ENCODE assay signal across 8 cellular contexts in the genomic region with DNA sequence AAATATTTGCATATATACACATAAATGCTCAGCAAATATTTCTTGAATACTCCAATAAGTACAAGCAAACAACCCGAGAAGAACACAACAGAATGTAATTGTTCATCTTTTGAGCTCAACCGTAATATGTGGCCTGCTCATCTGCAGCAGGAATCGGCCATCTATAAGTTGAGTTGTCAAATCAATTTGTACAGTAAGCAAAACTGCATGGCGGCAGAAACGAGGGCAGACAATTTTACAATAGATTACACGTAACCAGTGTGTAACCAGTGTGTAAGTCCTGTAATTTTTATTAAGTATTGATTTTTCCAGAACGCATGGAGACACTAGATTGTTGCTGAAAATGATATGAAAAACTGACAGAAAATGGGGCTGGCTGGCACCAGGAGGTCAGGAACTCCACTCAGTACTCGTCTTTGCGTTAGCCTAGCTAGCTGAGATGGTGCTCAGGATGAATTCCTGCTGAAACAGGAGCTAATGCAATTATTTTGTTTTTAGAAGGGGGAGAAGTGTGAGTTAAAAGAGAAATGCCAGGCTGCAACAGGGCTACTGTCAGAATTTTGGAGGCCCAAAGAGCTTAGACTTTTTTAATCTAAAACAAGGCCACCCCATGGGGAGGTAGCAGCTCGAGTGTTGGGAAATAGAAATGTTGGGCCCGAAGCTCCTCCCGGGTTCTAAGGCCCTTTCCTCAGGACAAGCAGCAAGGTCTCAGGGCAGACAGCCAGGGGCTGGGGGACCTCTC. TPM values are rescaled to one million over a fixed set of nuclear protein-coding genes. Genes with fewer than 3 reads are reported as not detected.
DNase-seq lines count a peak whose midpoint lies in the region; ATAC-seq, FAIRE-seq and TF ChIP-seq lines count a peak whose summit lies in the region.

No MANE protein-coding gene starts in this region.

- peaks cover 19 to 32% of the 10 kb centered on the region in 2 donors for H3K4me1 ChIP-seq in kidney (ENCODE audit: control insufficient read depth in 1 of 2, insufficient read depth in 1 of 2, low read depth in 1 of 2, low read length in 2 of 2)

- no peak overlapping the region for H3K27ac Mint-ChIP-seq in activated T-helper 2 cell treated with anti-CD3 and anti-CD28 coated beads, Interferon-gamma antibody, Interleukin-2, Interleukin-4, amounts not matched to agents 10 μg/mL and 5 μg/mL and 100 μg/mL, durations not matched to agents 14 hours and 24 hours and 36 hours

- no peaks in the 10 kb centered on the region for H3K27me3 Mint-ChIP-seq in activated T-helper 2 cell treated with anti-CD3 and anti-CD28 coated beads, Interferon-gamma antibody, Interleukin-2, Interleukin-4, amounts not matched to agents 10 μg/mL and 5 μg/mL and 100 μg/mL, durations not matched to agents 14 hours and 24 hours and 36 hours (ENCODE audit: low read depth)

- peaks cover 31% of the 10 kb centered on the region for H3K36me3 Mint-ChIP-seq in activated T-helper 2 cell treated with anti-CD3 and anti-CD28 coated beads, Interferon-gamma antibody, Interleukin-2, Interleukin-4, amounts not matched to agents 10 μg/mL and 5 μg/mL and 100 μg/mL, durations not matched to agents 14 hours and 24 hours and 36 hours (ENCODE audit: low read depth)

- H3K4me1 Mint-ChIP-seq in activated T-helper 2 cell treated with anti-CD3 and anti-CD28 coated beads, Interferon-gamma antibody, Interleukin-2, Interleukin-4, amounts not matched to agents 10 μg/mL and 5 μg/mL and 100 μg/mL, durations not matched to agents 14 hours and 24 hours and 36 hours (ENCODE audit: low read depth): peaks cover 20% of the 10 kb centered on the region

- no peaks in the 10 kb centered on the region for H3K9me3 ChIP-seq in kidney (ENCODE audit: control insufficient read depth in 1 of 2, low read length in 2 of 2)

- ATAC-seq in HG02763 (IDR thresholded peaks at IDR 0.05; ENCODE audit: unreplicated experiment): peak; percentile 6
- ATAC-seq in HG03280 (IDR thresholded peaks at IDR 0.05; ENCODE audit: unreplicated experiment): no peak

- TF ChIP-seq CTCF in WI38 (IDR thresholded peaks at IDR 0.05; ENCODE audit: low read depth, low read length) (no peak), kidney (IDR thresholded peaks at IDR 0.05; ENCODE audit: borderline replicate concordance, extremely low read depth, insufficient read depth) (no peak)

- H3K9me3 Mint-ChIP-seq in activated T-helper 2 cell treated with anti-CD3 and anti-CD28 coated beads, Interferon-gamma antibody, Interleukin-2, Interleukin-4, amounts not matched to agents 10 μg/mL and 5 μg/mL and 100 μg/mL, durations not matched to agents 14 hours and 24 hours and 36 hours: peaks cover 4% of the 10 kb centered on the region

- H3K4me3 Mint-ChIP-seq in activated T-helper 2 cell treated with anti-CD3 and anti-CD28 coated beads, Interferon-gamma antibody, Interleukin-2, Interleukin-4, amounts not matched to agents 10 μg/mL and 5 μg/mL and 100 μg/mL, durations not matched to agents 14 hours and 24 hours and 36 hours (ENCODE audit: low read depth): no peak overlapping the region

- H3K9ac ChIP-seq in kidney (ENCODE audit: low read length in 2 of 2): peak overlapping the region; percentile 21 to 96

- H3K36me3 ChIP-seq in kidney (ENCODE audit: control insufficient read depth in 1 of 2, insufficient read depth in 2 of 2, low read length in 2 of 2): no peaks in the 10 kb centered on the region

- peak; percentile 43 for DNase-seq in DMS53 (lab: John Stamatoyannopoulos, UW)
- no peak for DNase-seq in kidney
- no peak for DNase-seq in RCC 7860 (ENCODE audit: low spot score)
- DNase-seq in H4 (ENCODE audit: low spot score): no peak
- no peak for DNase-seq in activated T-helper 2 cell treated with anti-CD3 and anti-CD28 coated beads, Interferon-gamma antibody, Interleukin-2, Interleukin-4, amounts not matched to agents 10 μg/mL and 5 μg/mL and 100 μg/mL, durations not matched to agents 14 hours and 24 hours and 36 hours (ENCODE audit: low spot score)

- FAIRE-seq in kidney (lab: Jason Lieb, UNC) (no peak), RCC 7860 (lab: Jason Lieb, UNC) (no peak)

- peak overlapping the region; percentile 98 for H3K4me3 ChIP-seq in WI38 (ENCODE audit: low read depth, low read length)
- H3K4me3 ChIP-seq in kidney (ENCODE audit: low read length in 2 of 2): peak overlapping the region; percentile 97 to 98

- intact Hi-C loops in kidney (cut with DNase I): no loop called here
- intact Hi-C loops in activated T-helper 2 cell treated with anti-CD3 and anti-CD28 coated beads, Interferon-gamma antibody, Interleukin-2, Interleukin-4, amounts not matched to agents 10 μg/mL and 5 μg/mL and 100 μg/mL, durations not matched to agents 14 hours and 24 hours and 36 hours (cut with micrococcal nuclease): loop anchor here (5.0 kb wide), 1 partner anchor 75 kb away; the partner anchor contains the start of gene CCNO

- H3K27ac ChIP-seq in kidney (ENCODE audit: low read depth in 2 of 2, low read length in 2 of 2): peak overlapping the region; percentile 88 to 93

RNA-seq across cellular contexts. Expression of gene DHX29, which starts 0.7 kb away (rescaled TPM):
- total RNA-seq in kidney: 28.0 TPM
- 13.5 TPM for polyA plus RNA-seq in kidney (ENCODE audit: insufficient read depth, low read depth, low replicate concordance)
- total RNA-seq in H4 (2014; rRNA removed; shearing (Covaris generic)): 22.6 and 26.8 TPM in 2 replicates
- 17.6 and 20.0 TPM in 2 replicates for total RNA-seq in activated T-helper 2 cell treated with anti-CD3 and anti-CD28 coated beads, Interferon-gamma antibody, Interleukin-2, Interleukin-4, amounts not matched to agents 10 μg/mL and 5 μg/mL and 100 μg/mL, durations not matched to agents 14 hours and 24 hours and 36 hours

RNA-seq across cellular contexts. Expression of gene MTREX, which starts 1.0 kb away (rescaled TPM):
- 69.7 TPM for total RNA-seq in kidney
- polyA plus RNA-seq in kidney (ENCODE audit: insufficient read depth, low read depth, low replicate concordance): 19.3 TPM
- 95.0 and 125 TPM in 2 replicates for total RNA-seq in H4 (2014; rRNA removed; shearing (Covaris generic))
- 110 and 123 TPM in 2 replicates for total RNA-seq in activated T-helper 2 cell treated with anti-CD3 and anti-CD28 coated beads, Interferon-gamma antibody, Interleukin-2, Interleukin-4, amounts not matched to agents 10 μg/mL and 5 μg/mL and 100 μg/mL, durations not matched to agents 14 hours and 24 hours and 36 hours
